16 cellular contexts compared by ENCODE assay signal in genomic region chr12:89263153-89263552, GRCh38.
DNase-seq lines count a peak whose midpoint lies in the region; ATAC-seq, FAIRE-seq and TF ChIP-seq lines count a peak whose summit lies in the region.
"Had no signal": no experiment of that assay in that cellular context is flagged by ENCODE, and none has a peak within 500 bp of the region (broad histone marks: within the 10 kb centered on the region; RNA-seq: fewer than 3 reads in every experiment).

No MANE protein-coding gene starts in this region.

- peak overlapping the region; percentile 78 for H3K27ac ChIP-seq in SJCRH30
- H3K27ac ChIP-seq in right lobe of liver: peak overlapping the region in 1 of 3 donors; percentile 51
- H3K27ac ChIP-seq: HL-60 had no signal

- no peak overlapping the region for H3K4me3 ChIP-seq in SJCRH30
- no peak overlapping the region for H3K4me3 ChIP-seq in right lobe of liver
- H3K4me3 ChIP-seq: GM12878 had no signal

- peaks cover 25% of the 10 kb centered on the region for H3K4me1 ChIP-seq in SJCRH30
- peaks cover 0 to 19% (median 6%) of the 10 kb centered on the region in 4 donors for H3K4me1 ChIP-seq in right lobe of liver

- H3K9me3 ChIP-seq in SJCRH30 (replicated peaks) (no peaks in the 10 kb centered on the region), right lobe of liver (no peaks in the 10 kb centered on the region)

- WGBS in right lobe of liver (ENCODE audit: insufficient coverage, low coverage, low lambda C conversion rate, missing lambda C conversion rate): 33% methylated on average over 1 of the region's 1 CpG

- intact Hi-C loops in left colon (cut with DNase I, micrococcal nuclease): no loop called here
- intact Hi-C loops in Right ventricle myocardium superior (cut with DNase I): no loop called here
- intact Hi-C loops in right lobe of liver (cut with DNase I): no loop called here

- peak; percentile 78 for FAIRE-seq in H54 (lab: Jason Lieb, UNC)
- FAIRE-seq: A204.1, H1 had no signal

- no peak for TF ChIP-seq CTCF in right lobe of liver (IDR thresholded peaks at IDR 0.05)

- no peak for TF ChIP-seq POLR2A in H54 (IDR thresholded peaks at IDR 0.05; ENCODE audit: low read depth, low read length)
- no peak for TF ChIP-seq POLR2A in right lobe of liver (IDR thresholded peaks at IDR 0.05)

- no peaks in the 10 kb centered on the region for H3K27me3 ChIP-seq in SJCRH30
- no peaks in the 10 kb centered on the region for H3K27me3 ChIP-seq in right lobe of liver

- DNase-seq in H54 (ENCODE audit: insufficient read length, low spot score): no peak
- DNase-seq in NCI-H146 treated with DMSO at 0.1 percent for 48 hours (lab: John Stamatoyannopoulos, UW; ENCODE audit: unreplicated experiment): peak; percentile 73
- DNase-seq in SJCRH30: no peak
- DNase-seq in left colon: no peak
- DNase-seq in Right ventricle myocardium superior: no peak
- DNase-seq in activated effector memory CD4-positive, alpha-beta T cell treated with anti-CD3 and anti-CD28 coated beads, Interleukin-2, amount 50 U/mL, for 16 hours: no peak
- no peak for DNase-seq in right lobe of liver
- DNase-seq: C1 segment of cervical spinal cord; CD4-positive, alpha-beta T cell; DMS79; HCEC 1CT; HFFc6 had no signal

- H3K36me3 ChIP-seq in SJCRH30 (no peaks in the 10 kb centered on the region), right lobe of liver (no peaks in the 10 kb centered on the region)

- ATAC-seq in left colon (peak; percentile 63), Right ventricle myocardium superior (ENCODE audit: poor library complexity) (no peak), right lobe of liver (no peak)
- ATAC-seq: GM12878 had no signal
